19 cellular contexts compared by ENCODE assay signal in genomic region chr17:43410557-43411368, GRCh38. TPM values are rescaled to one million over a fixed set of nuclear protein-coding genes. Genes with fewer than 3 reads are reported as not detected.
DNase-seq lines count a peak whose midpoint lies in the region; ATAC-seq and TF ChIP-seq lines count a peak whose summit lies in the region.
"Had no signal": no experiment of that assay in that cellular context is flagged by ENCODE, and none has a peak within 500 bp of the region (broad histone marks: within the 10 kb centered on the region; RNA-seq: fewer than 3 reads in every experiment).

No MANE protein-coding gene starts in this region.

- no peaks in the 10 kb centered on the region for H3K27me3 Mint-ChIP-seq in endothelial cell (ENCODE audit: unreplicated experiment)
- H3K27me3 Mint-ChIP-seq in activated naive CD4-positive, alpha-beta T cell treated with anti-CD3 and anti-CD28 coated beads for 36 hours (ENCODE audit: low read depth) = peaks cover 3% of the 10 kb centered on the region

- H3K9me3 ChIP-seq in right atrium auricular region (no peaks in the 10 kb centered on the region), right lobe of liver (no peaks in the 10 kb centered on the region), aorta (ENCODE audit: control insufficient read depth, low read length) (no peaks in the 10 kb centered on the region)
- H3K9me3 ChIP-seq: ascending aorta, pancreas, vagina had no signal

- no peaks in the 10 kb centered on the region for H3K27me3 ChIP-seq in right atrium auricular region
- no peaks in the 10 kb centered on the region for H3K27me3 ChIP-seq in right lobe of liver
- H3K27me3 ChIP-seq in aorta (ENCODE audit: control insufficient read depth in 1 of 2, insufficient read depth in 2 of 2, low read length in 1 of 2) = no peaks in the 10 kb centered on the region
- H3K27me3 ChIP-seq: ascending aorta, pancreas, vagina had no signal

- CTCF ChIA-PET in activated naive CD4-positive, alpha-beta T cell treated with anti-CD3 and anti-CD28 coated beads for 36 hours (lab: Charles Lee) = interaction anchor here (2.1 kb wide), 1 partner anchor 73 kb away, joined by 8 read pairs; the partner anchor contains the start of gene DHX8

- peak; percentile 76 for ATAC-seq in Right ventricle myocardium superior (ENCODE audit: poor library complexity)
- peak; percentile 68 to 90 (median 86) for ATAC-seq in right lobe of liver
- peak; percentile 66 for ATAC-seq in aorta (ENCODE audit: low FRiP score)
- ATAC-seq: effector memory CD8-positive, alpha-beta T cell had no signal

- H3K27ac ChIP-seq in right atrium auricular region (peak overlapping the region in 1 of 2 donors; percentile 2), right lobe of liver (peak overlapping the region in 1 of 3 donors; percentile 68), aorta (ENCODE audit: low read depth in 1 of 2, low read length in 2 of 2) (no peak overlapping the region), caudate nucleus (ENCODE audit: low read depth, low read length) (no peak overlapping the region)
- H3K27ac ChIP-seq: ascending aorta, pancreas, vagina had no signal

- H3K4me3 Mint-ChIP-seq in endothelial cell (ENCODE audit: unreplicated experiment) = no peak overlapping the region
- no peak overlapping the region for H3K4me3 Mint-ChIP-seq in activated naive CD4-positive, alpha-beta T cell treated with anti-CD3 and anti-CD28 coated beads for 36 hours
- H3K4me3 Mint-ChIP-seq: effector memory CD8-positive, alpha-beta T cell; memory B cell had no signal

- H3K4me1 Mint-ChIP-seq in endothelial cell (ENCODE audit: unreplicated experiment) = peaks cover 38% of the 10 kb centered on the region
- no peaks in the 10 kb centered on the region for H3K4me1 Mint-ChIP-seq in activated naive CD4-positive, alpha-beta T cell treated with anti-CD3 and anti-CD28 coated beads for 36 hours (ENCODE audit: low read depth)

- no peaks in the 10 kb centered on the region for H3K36me3 Mint-ChIP-seq in endothelial cell (ENCODE audit: low read depth, unreplicated experiment)
- no peaks in the 10 kb centered on the region for H3K36me3 Mint-ChIP-seq in activated naive CD4-positive, alpha-beta T cell treated with anti-CD3 and anti-CD28 coated beads for 36 hours (ENCODE audit: low read depth)
- H3K36me3 Mint-ChIP-seq: memory B cell had no signal

- DNase-seq in Right ventricle myocardium superior (no peak), right atrium auricular region (ENCODE audit: low spot score) (no peak), endothelial cell (ENCODE audit: low spot score) (no peak), right lobe of liver (peak in 2 of 3 donors; percentile 87 to 90), aorta (no peak), COR-L47 (lab: John Stamatoyannopoulos, UW) (no peak), caudate nucleus (lab: John Stamatoyannopoulos, UW) (no peak)
- no peak for DNase-seq in activated naive CD4-positive, alpha-beta T cell treated with anti-CD3 and anti-CD28 coated beads for 36 hours
- DNase-seq: activated CD4-positive, alpha-beta T cell treated with anti-CD3 and anti-CD28 coated beads for 4 hours; activated T-cell treated with anti-CD3 and anti-CD28 coated beads, Interleukin-2, amount 50 U/mL, for 48 hours; effector memory CD8-positive, alpha-beta T cell; hypothalamus; MM.1S; NCI-H2171; pancreas; SW 1271 had no signal

- no peak overlapping the region for H3K4me3 ChIP-seq in right atrium auricular region
- no peak overlapping the region for H3K4me3 ChIP-seq in right lobe of liver
- no peak overlapping the region for H3K4me3 ChIP-seq in aorta (ENCODE audit: low read length in 2 of 2)
- H3K4me3 ChIP-seq: ascending aorta, pancreas, vagina had no signal

- H3K4me1 ChIP-seq in right atrium auricular region (peaks cover 0 to 17% of the 10 kb centered on the region in 2 donors), right lobe of liver (peaks cover 0 to 36% (median 14%) of the 10 kb centered on the region in 4 donors), aorta (ENCODE audit: control insufficient read depth in 1 of 2, insufficient read depth in 2 of 2, low read length in 2 of 2) (peaks cover 2 to 3% of the 10 kb centered on the region in 2 donors)
- H3K4me1 ChIP-seq: pancreas had no signal

- intact Hi-C loops in Right ventricle myocardium superior (cut with DNase I) (no loop called here), right lobe of liver (cut with DNase I) (no loop called here), aorta (cut with DNase I) (no loop called here)
- intact Hi-C loops in activated naive CD4-positive, alpha-beta T cell treated with anti-CD3 and anti-CD28 coated beads for 36 hours (cut with micrococcal nuclease) = no loop called here

- TF ChIP-seq CTCF in right atrium auricular region (IDR thresholded peaks at IDR 0.05) (no peak), endothelial cell (IDR thresholded peaks at IDR 0.05; ENCODE audit: unreplicated experiment) (no peak), right lobe of liver (IDR thresholded peaks at IDR 0.05) (no peak)

- no peaks in the 10 kb centered on the region for H3K36me3 ChIP-seq in right atrium auricular region
- H3K36me3 ChIP-seq in right lobe of liver = no peaks in the 10 kb centered on the region
- no peaks in the 10 kb centered on the region for H3K36me3 ChIP-seq in aorta (ENCODE audit: control insufficient read depth in 1 of 2, insufficient read depth in 2 of 2, low read length in 1 of 2)
- H3K36me3 ChIP-seq: ascending aorta, pancreas, vagina had no signal

- H3K9me3 Mint-ChIP-seq in endothelial cell (ENCODE audit: unreplicated experiment) = no peaks in the 10 kb centered on the region
- H3K9me3 Mint-ChIP-seq in activated naive CD4-positive, alpha-beta T cell treated with anti-CD3 and anti-CD28 coated beads for 36 hours = no peaks in the 10 kb centered on the region
- H3K9me3 Mint-ChIP-seq: effector memory CD8-positive, alpha-beta T cell; memory B cell had no signal

- H3K27ac Mint-ChIP-seq in endothelial cell (ENCODE audit: unreplicated experiment) = peak overlapping the region; percentile 50
- no peak overlapping the region for H3K27ac Mint-ChIP-seq in activated naive CD4-positive, alpha-beta T cell treated with anti-CD3 and anti-CD28 coated beads for 36 hours
- H3K27ac Mint-ChIP-seq: effector memory CD8-positive, alpha-beta T cell; memory B cell had no signal

- TF ChIP-seq POLR2A in right lobe of liver (IDR thresholded peaks at IDR 0.05) = no peak

- WGBS in right lobe of liver (ENCODE audit: insufficient coverage, low coverage, low lambda C conversion rate, missing lambda C conversion rate) = 55% methylated on average over 4 of the region's 6 CpGs
- WGBS in aorta, 2 donors = 39 to 53% methylated on average over 6 of the region's 6 CpGs

RNA-seq across cellular contexts. Expression of gene ARL4D, which starts 12.0 kb away (rescaled TPM):
- total RNA-seq in Right ventricle myocardium superior (7.0 TPM), right atrium auricular region (10 to 100 TPM in 1 of 2 donors, 1 to 10 TPM in 1; 5.5 to 24.1 TPM), endothelial cell (ENCODE audit: unreplicated experiment) (35.7 TPM), right lobe of liver (10 to 100 TPM; 10.9 to 31.8 (median 13.2) TPM), aorta (10 to 100 TPM in 1 of 2 donors, 1 to 10 TPM in 1; 6.9 to 14.2 TPM)
- polyA plus RNA-seq in aorta = 1 to 10 TPM; 4.0 to 9.9 TPM
- total RNA-seq in activated naive CD4-positive, alpha-beta T cell treated with anti-CD3 and anti-CD28 coated beads for 36 hours = 1 to 10 TPM; 1.7 TPM

Comparison
In these comparisons a context has a peak if more than half of its experiments do, and no peak if none do; other contexts are left out.
1. DNase-seq: peak in right lobe of liver (2 of 3); none in Right ventricle myocardium superior (single experiment), right atrium auricular region (single experiment), endothelial cell (single experiment), aorta (0 of 2), COR-L47 (single experiment), caudate nucleus (0 of 61) and activated naive CD4-positive, alpha-beta T cell treated with anti-CD3 and anti-CD28 coated beads for 36 hours (single experiment).
2. Peak in every context shown above with its lines, with median percentiles within 50 percentile points of each other: ATAC-seq.